Comparison of ENCODE assay signal across 9 cellular contexts in genomic region chr7:44122529-44122928, GRCh38. TPM values are rescaled to one million over a fixed set of nuclear protein-coding genes. Genes with fewer than 3 reads are reported as not detected.
DNase-seq lines count a peak whose midpoint lies in the region; ATAC-seq and TF ChIP-seq lines count a peak whose summit lies in the region.
"Had no signal": no experiment of that assay in that cellular context is flagged by ENCODE, and none has a peak within 500 bp of the region (broad histone marks: within the 10 kb centered on the region; RNA-seq: fewer than 3 reads in every experiment).

No MANE protein-coding gene starts in this region.

- no peaks in the 10 kb centered on the region for H3K9me3 Mint-ChIP-seq in CD4-positive, alpha-beta T cell
- H3K9me3 Mint-ChIP-seq in neural crest cell: peaks cover 6% of the 10 kb centered on the region

- H3K36me3 ChIP-seq in MG63 (peaks cover 38% of the 10 kb centered on the region), ectodermal cell (ENCODE audit: control insufficient read depth, insufficient read depth, low read length) (peaks cover 7% of the 10 kb centered on the region)

- H3K27me3 ChIP-seq in CD4-positive, alpha-beta T cell (ENCODE audit: control insufficient read depth, insufficient read depth, low read length): no peaks in the 10 kb centered on the region
- no peaks in the 10 kb centered on the region for H3K27me3 ChIP-seq in MG63
- H3K27me3 ChIP-seq in ectodermal cell (ENCODE audit: control insufficient read depth, insufficient read depth, low read length, poor library complexity, severe bottlenecking): peaks cover 13% of the 10 kb centered on the region

- no peak for TF ChIP-seq CTCF in CD4-positive, alpha-beta T cell (IDR thresholded peaks at IDR 0.05)
- TF ChIP-seq CTCF in neural crest cell (conservative IDR thresholded peaks at IDR 0.05): no peak
- no peak for TF ChIP-seq CTCF in GM13976 (IDR thresholded peaks at IDR 0.05; ENCODE audit: borderline replicate concordance, control extremely low read depth, extremely low read depth, insufficient read depth, missing control alignments)

- 24 to 25% methylated on average over 1 of the region's 1 CpG for WGBS in ectodermal cell, 2 experiments

- H3K4me1 ChIP-seq in ectodermal cell (ENCODE audit: control insufficient read depth, insufficient read depth, low read length): peaks cover 3% of the 10 kb centered on the region

- H3K27ac ChIP-seq in CD4-positive, alpha-beta T cell (ENCODE audit: low read depth, low read length): no peak overlapping the region
- H3K27ac ChIP-seq in ectodermal cell (ENCODE audit: insufficient read depth, low read depth, low read length, poor library complexity, severe bottlenecking): no peak overlapping the region

- H3K36me3 Mint-ChIP-seq in CD4-positive, alpha-beta T cell (ENCODE audit: low read depth): peaks cover 38% of the 10 kb centered on the region
- peaks cover 12% of the 10 kb centered on the region for H3K36me3 Mint-ChIP-seq in neural crest cell (ENCODE audit: low read depth)

- no peak for DNase-seq in CD4-positive, alpha-beta T cell
- DNase-seq in MG63: no peak
- no peak for DNase-seq in neural crest cell (ENCODE audit: low read depth, low spot score)
- DNase-seq in GM13976 (ENCODE audit: low spot score): no peak
- DNase-seq in NCI-H446 treated with DMSO at 0.1 percent for 48 hours (lab: John Stamatoyannopoulos, UW): no peak
- DNase-seq: activated CD4-positive, CD25-positive, alpha-beta regulatory T cell had no signal

- POLR2A ChIA-PET in CD4-positive, alpha-beta T cell (lab: Charles Lee): interaction anchor here (0.6 to 2.5 kb wide), 9 partner anchors 9 to 905 kb away, joined by 3 to 15 read pairs (median 4); partner anchors contain the start of genes AEBP1, NUDCD3 and YKT6

- ATAC-seq in CD4-positive, alpha-beta T cell (ENCODE audit: poor library complexity): no peak
- no peak for ATAC-seq in HG03196 (IDR thresholded peaks at IDR 0.05; ENCODE audit: unreplicated experiment)
- ATAC-seq in GM21367 (IDR thresholded peaks at IDR 0.05; ENCODE audit: unreplicated experiment): no peak

- in situ Hi-C loops in GM13976 (cut with MboI; ENCODE audit: low sequenced_read_pairs, unreplicated experiment): no loop called here

- H3K4me3 Mint-ChIP-seq in CD4-positive, alpha-beta T cell: peak overlapping the region; percentile 92
- peak overlapping the region; percentile 93 for H3K4me3 Mint-ChIP-seq in neural crest cell

- peaks cover 17% of the 10 kb centered on the region for H3K4me1 Mint-ChIP-seq in CD4-positive, alpha-beta T cell (ENCODE audit: low read depth)
- H3K4me1 Mint-ChIP-seq in neural crest cell: peaks cover 40% of the 10 kb centered on the region

- peak overlapping the region; percentile 65 for H3K27ac Mint-ChIP-seq in CD4-positive, alpha-beta T cell
- H3K27ac Mint-ChIP-seq in neural crest cell (ENCODE audit: unreplicated experiment): no peak overlapping the region

- CTCF ChIA-PET in CD4-positive, alpha-beta T cell (lab: Charles Lee): interaction anchor here (1.5 kb wide), 2 partner anchors 102 to 367 kb away, joined by 3 to 4 read pairs; no protein-coding TSS in a partner anchor

- H3K9me3 ChIP-seq in CD4-positive, alpha-beta T cell (ENCODE audit: control insufficient read depth, low read length): no peaks in the 10 kb centered on the region
- H3K9me3 ChIP-seq in MG63: no peaks in the 10 kb centered on the region
- no peaks in the 10 kb centered on the region for H3K9me3 ChIP-seq in ectodermal cell (ENCODE audit: control insufficient read depth, low read length)

- no peaks in the 10 kb centered on the region for H3K27me3 Mint-ChIP-seq in CD4-positive, alpha-beta T cell
- no peaks in the 10 kb centered on the region for H3K27me3 Mint-ChIP-seq in neural crest cell (ENCODE audit: low read depth)

- H3K4me3 ChIP-seq in MG63 (peak overlapping the region; percentile 71), ectodermal cell (ENCODE audit: insufficient read depth, low read depth, low read length) (peak overlapping the region; percentile 81)

- intact Hi-C loops in CD4-positive, alpha-beta T cell (cut with DNase I, micrococcal nuclease): loop anchor here (2.0 to 10.0 kb wide), 5 partner anchors 75 to 362 kb away; partner anchors contain the start of gene YKT6 (in 2 of the 2)

RNA-seq across cellular contexts. Expression of gene POLD2, which starts 0.8 kb away (rescaled TPM):
- total RNA-seq in CD4-positive, alpha-beta T cell: 10 to 100 TPM; 45.2 to 48.3 TPM
- 146 and 186 TPM in 2 replicates for total RNA-seq in MG63 (2014; rRNA removed; shearing (Covaris generic); ENCODE audit: low replicate concordance)
- polyA plus RNA-seq in ectodermal cell (2013, experiment 1 of 4): 138 TPM
- 135 TPM for polyA plus RNA-seq in ectodermal cell (2013, experiment 2 of 4)
- 113 TPM for polyA plus RNA-seq in ectodermal cell (2013, experiment 3 of 4)
- 117 TPM for polyA plus RNA-seq in ectodermal cell (2013, experiment 4 of 4)
- 159 and 167 TPM in 2 replicates for total RNA-seq in neural crest cell

RNA-seq across cellular contexts. Expression of gene AEBP1, which starts 18.4 kb away (rescaled TPM):
- 10 to 100 TPM; 20.3 to 21.3 TPM for total RNA-seq in CD4-positive, alpha-beta T cell
- 36.8 and 45.8 TPM in 2 replicates for total RNA-seq in MG63 (2014; rRNA removed; shearing (Covaris generic); ENCODE audit: low replicate concordance)
- 43.2 TPM for polyA plus RNA-seq in ectodermal cell (2013, experiment 1 of 4)
- 45.0 TPM for polyA plus RNA-seq in ectodermal cell (2013, experiment 2 of 4)
- polyA plus RNA-seq in ectodermal cell (2013, experiment 3 of 4): 37.4 TPM
- 48.3 TPM for polyA plus RNA-seq in ectodermal cell (2013, experiment 4 of 4)
- total RNA-seq in neural crest cell: 70.5 and 72.6 TPM in 2 replicates

RNA-seq across cellular contexts. Expression of gene MYL7, which starts 18.6 kb away (rescaled TPM):
- not detected for total RNA-seq in CD4-positive, alpha-beta T cell
- not detected in 2 replicates for total RNA-seq in MG63 (2014; rRNA removed; shearing (Covaris generic); ENCODE audit: low replicate concordance)
- 0.83 TPM for polyA plus RNA-seq in ectodermal cell (2013, experiment 1 of 4)
- polyA plus RNA-seq in ectodermal cell (2013, experiment 2 of 4): 0.78 TPM
- 1.6 TPM for polyA plus RNA-seq in ectodermal cell (2013, experiment 3 of 4)
- polyA plus RNA-seq in ectodermal cell (2013, experiment 4 of 4): 0.45 TPM
- total RNA-seq in neural crest cell: not detected in 2 replicates

RNA-seq across cellular contexts. Expression of gene POLM, which starts 40.2 kb away (rescaled TPM):
- 10 to 100 TPM; 33.6 to 35.6 TPM for total RNA-seq in CD4-positive, alpha-beta T cell
- total RNA-seq in MG63 (2014; rRNA removed; shearing (Covaris generic); ENCODE audit: low replicate concordance): 9.4 and 10.8 TPM in 2 replicates
- 20.9 TPM for polyA plus RNA-seq in ectodermal cell (2013, experiment 1 of 4)
- 16.3 TPM for polyA plus RNA-seq in ectodermal cell (2013, experiment 2 of 4)
- polyA plus RNA-seq in ectodermal cell (2013, experiment 3 of 4): 13.2 TPM
- 16.2 TPM for polyA plus RNA-seq in ectodermal cell (2013, experiment 4 of 4)
- 21.5 and 26.0 TPM in 2 replicates for total RNA-seq in neural crest cell

RNA-seq across cellular contexts. Expression of gene PGAM2, which starts 57.2 kb away (rescaled TPM):
- total RNA-seq in CD4-positive, alpha-beta T cell: 1 to 10 TPM; 1.3 to 1.8 TPM
- not detected in 2 replicates for total RNA-seq in MG63 (2014; rRNA removed; shearing (Covaris generic); ENCODE audit: low replicate concordance)
- polyA plus RNA-seq in ectodermal cell (2013, experiment 1 of 4): 13.0 TPM
- polyA plus RNA-seq in ectodermal cell (2013, experiment 2 of 4): 14.3 TPM
- polyA plus RNA-seq in ectodermal cell (2013, experiment 3 of 4): 11.9 TPM
- polyA plus RNA-seq in ectodermal cell (2013, experiment 4 of 4): 11.4 TPM
- total RNA-seq in neural crest cell: 1.8 and 2.4 TPM in 2 replicates
